In the genomic region with DNA sequence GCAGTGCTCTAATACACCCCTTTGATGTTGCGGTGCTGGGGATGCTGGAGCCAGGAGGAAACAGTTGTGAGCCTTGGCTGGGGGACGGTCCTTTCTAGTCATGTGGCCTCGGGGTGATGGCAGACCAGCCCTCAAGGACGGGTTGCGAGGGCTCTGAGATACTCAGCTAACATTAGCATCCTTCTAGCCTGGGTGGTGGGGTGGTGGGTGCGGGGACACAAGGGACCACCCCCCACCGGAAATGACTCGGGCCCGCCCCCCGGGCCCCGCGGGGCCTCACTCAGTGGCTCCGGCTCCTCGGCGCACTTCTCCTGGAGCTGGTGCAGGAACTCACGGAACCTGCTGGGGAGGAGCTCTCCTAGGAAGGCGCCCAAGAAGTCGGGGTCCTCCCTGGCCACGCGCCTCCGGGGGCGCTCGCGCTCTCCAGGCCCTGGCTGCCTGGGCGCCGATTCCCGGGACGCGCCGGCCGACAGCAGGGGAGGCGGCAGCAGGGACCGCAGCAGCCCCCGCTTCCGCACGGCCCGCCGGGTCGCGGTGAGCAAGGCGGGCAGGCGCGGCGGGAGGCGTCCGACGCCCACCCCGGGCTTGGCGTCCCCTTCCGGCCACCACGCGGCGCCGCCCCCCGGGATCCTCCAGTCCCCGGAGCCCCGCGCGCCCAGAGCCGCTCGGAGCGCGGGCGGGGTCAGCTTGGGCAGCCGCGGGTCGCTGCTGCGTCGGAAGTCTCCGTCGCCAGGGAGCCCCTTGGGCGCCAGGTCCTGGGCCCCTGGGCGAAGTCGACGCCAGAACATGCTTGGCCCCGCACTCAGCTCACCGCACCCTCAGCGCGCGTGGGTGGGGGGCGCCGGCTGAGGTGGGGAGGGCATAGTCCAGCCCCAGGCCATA, we compare ENCODE assay signal across 8 cellular contexts.
A peak's percentile ranks its signal among the peaks of the same experiment; 100 is the strongest.
DNase-seq lines count a peak whose midpoint lies in the region; ATAC-seq lines count a peak whose summit lies in the region.

No MANE protein-coding gene starts in this region.

- H3K27me3 Mint-ChIP-seq in T-helper 2 cell treated with Interferon-gamma antibody and Interleukin-4, amounts not matched to agents 5 μg/mL and 100 μg/mL, for 36 hours (ENCODE audit: low read depth): peaks cover 32% of the 10 kb centered on the region
- peaks cover 34% of the 10 kb centered on the region for H3K27me3 Mint-ChIP-seq in activated naive CD8-positive, alpha-beta T cell treated with anti-CD3 and anti-CD28 coated beads, Interleukin-2, amount 50 U/mL, for 24 hours

- H3K9me3 Mint-ChIP-seq in T-helper 2 cell treated with Interferon-gamma antibody and Interleukin-4, amounts not matched to agents 5 μg/mL and 100 μg/mL, for 36 hours: no peaks in the 10 kb centered on the region
- peaks cover 3% of the 10 kb centered on the region for H3K9me3 Mint-ChIP-seq in activated naive CD8-positive, alpha-beta T cell treated with anti-CD3 and anti-CD28 coated beads, Interleukin-2, amount 50 U/mL, for 24 hours

- ATAC-seq in activated naive CD8-positive, alpha-beta T cell treated with anti-CD3 and anti-CD28 coated beads, Interleukin-2, amount 50 U/mL, for 24 hours: peak; percentile 6
- ATAC-seq in stimulated activated naive CD8-positive, alpha-beta T cell treated with anti-CD3 and anti-CD28 coated beads, Interleukin-15, Interleukin-2, amounts not matched to agents 100 U/mL and 50 U/mL, for 24 hours: no peak
- no peak for ATAC-seq in GM21381 (IDR thresholded peaks at IDR 0.05; ENCODE audit: unreplicated experiment)

- no peak overlapping the region for H3K27ac Mint-ChIP-seq in T-helper 2 cell treated with Interferon-gamma antibody and Interleukin-4, amounts not matched to agents 5 μg/mL and 100 μg/mL, for 36 hours
- no peak overlapping the region for H3K27ac Mint-ChIP-seq in activated naive CD8-positive, alpha-beta T cell treated with anti-CD3 and anti-CD28 coated beads, Interleukin-2, amount 50 U/mL, for 24 hours

- H3K4me3 ChIP-seq in iPS-20b (ENCODE audit: low read length): peak overlapping the region; percentile 64

- no peaks in the 10 kb centered on the region for H3K36me3 ChIP-seq in iPS-20b (ENCODE audit: insufficient read depth, low read depth, low read length)

- H3K27me3 ChIP-seq in iPS-20b (ENCODE audit: insufficient read depth, low read length): peaks cover 41% of the 10 kb centered on the region

- 0 out of 2 replicates have a peak, but pooled peaks cover 4% of the 10 kb centered on the region for H3K4me1 ChIP-seq in iPS-20b (ENCODE audit: insufficient read depth, low read length)

- H3K4me3 Mint-ChIP-seq in T-helper 2 cell treated with Interferon-gamma antibody and Interleukin-4, amounts not matched to agents 5 μg/mL and 100 μg/mL, for 36 hours: peak overlapping the region; percentile 21
- no peak overlapping the region for H3K4me3 Mint-ChIP-seq in activated naive CD8-positive, alpha-beta T cell treated with anti-CD3 and anti-CD28 coated beads, Interleukin-2, amount 50 U/mL, for 24 hours

- H3K9me3 ChIP-seq in iPS-20b (ENCODE audit: insufficient read depth, low read depth, low read length): no peaks in the 10 kb centered on the region

- peaks cover 4% of the 10 kb centered on the region for H3K36me3 Mint-ChIP-seq in T-helper 2 cell treated with Interferon-gamma antibody and Interleukin-4, amounts not matched to agents 5 μg/mL and 100 μg/mL, for 36 hours (ENCODE audit: low read depth)
- peaks cover 2% of the 10 kb centered on the region for H3K36me3 Mint-ChIP-seq in activated naive CD8-positive, alpha-beta T cell treated with anti-CD3 and anti-CD28 coated beads, Interleukin-2, amount 50 U/mL, for 24 hours (ENCODE audit: low read depth)

- peak; percentile 33 for DNase-seq in T-helper 2 cell treated with Interferon-gamma antibody and Interleukin-4, amounts not matched to agents 5 μg/mL and 100 μg/mL, for 36 hours (ENCODE audit: low spot score)
- DNase-seq in T-helper 2 cell (no peak), globus pallidus (ENCODE audit: low spot score) (no peak), DMS153 (lab: John Stamatoyannopoulos, UW) (no peak)
- DNase-seq in activated naive CD8-positive, alpha-beta T cell treated with anti-CD3 and anti-CD28 coated beads, Interleukin-2, amount 50 U/mL, for 24 hours: peak; percentile 27
- DNase-seq in stimulated activated naive CD8-positive, alpha-beta T cell treated with anti-CD3 and anti-CD28 coated beads, Interleukin-15, Interleukin-2, amounts not matched to agents 100 U/mL and 50 U/mL, for 24 hours: peak; percentile 40

- peaks cover 13% of the 10 kb centered on the region for H3K4me1 Mint-ChIP-seq in T-helper 2 cell treated with Interferon-gamma antibody and Interleukin-4, amounts not matched to agents 5 μg/mL and 100 μg/mL, for 36 hours (ENCODE audit: low read depth)
- H3K4me1 Mint-ChIP-seq in activated naive CD8-positive, alpha-beta T cell treated with anti-CD3 and anti-CD28 coated beads, Interleukin-2, amount 50 U/mL, for 24 hours: peaks cover 17% of the 10 kb centered on the region

- no peak overlapping the region; the same call in 1 of the 2 replicates for H3K9ac ChIP-seq in iPS-20b (ENCODE audit: low read depth, low read length)

- no peak overlapping the region for H3K27ac ChIP-seq in iPS-20b (ENCODE audit: low read length)

Comparison
In these comparisons a context has a peak if more than half of its experiments do, and no peak if none do; other contexts are left out.
1. DNase-seq: peak in T-helper 2 cell treated with Interferon-gamma antibody and Interleukin-4, amounts not matched to agents 5 μg/mL and 100 μg/mL, for 36 hours (single experiment), activated naive CD8-positive, alpha-beta T cell treated with anti-CD3 and anti-CD28 coated beads, Interleukin-2, amount 50 U/mL, for 24 hours (single experiment) and stimulated activated naive CD8-positive, alpha-beta T cell treated with anti-CD3 and anti-CD28 coated beads, Interleukin-15, Interleukin-2, amounts not matched to agents 100 U/mL and 50 U/mL, for 24 hours (single experiment); none in T-helper 2 cell (0 of 5), globus pallidus (single experiment) and DMS153 (single experiment).